Comparison of ENCODE assay signal across 24 cellular contexts in genomic region chr5:9090381-9091026, GRCh38.
"Had no signal": no experiment of that assay in that cellular context is flagged by ENCODE, and none has a peak within 500 bp of the region (broad histone marks: within the 10 kb centered on the region; RNA-seq: fewer than 3 reads in every experiment).

No MANE protein-coding gene starts in this region.

- H3K4me1 ChIP-seq: neural progenitor cell, parathyroid adenoma, psoas muscle, right lobe of liver, stomach, thyroid gland, tibial nerve, upper lobe of left lung, vagina had no signal

- H3K4me3 ChIP-seq: neural progenitor cell, ovary, psoas muscle, right lobe of liver, sigmoid colon, stomach, thoracic aorta, thyroid gland, tibial nerve, upper lobe of left lung, vagina had no signal

- H3K9me3 ChIP-seq: ovary, psoas muscle, right lobe of liver, sigmoid colon, thoracic aorta, thyroid gland, tibial nerve, upper lobe of left lung, vagina had no signal

- DNase-seq: occipital lobe; ovary; posterior cingulate gyrus; psoas muscle; right cardiac atrium; right lobe of liver; sigmoid colon; small intestine; stimulated activated CD4-positive, alpha-beta T cell treated with anti-CD3 and anti-CD28 coated beads, Interleukin-15, amount 100 ng/mL, for 24 hours; stimulated activated CD4-positive, alpha-beta T cell treated with anti-CD3 and anti-CD28 coated beads, Interleukin-2, amount 100 ng/mL, for 24 hours; stimulated activated CD4-positive, alpha-beta T cell treated with anti-CD3 and anti-CD28 coated beads, Interleukin-2, amount 100 ng/mL, for 48 hours; stimulated activated CD4-positive, alpha-beta T cell treated with anti-CD3 and anti-CD28 coated beads, Interleukin-4, amount 100 ng/mL, for 24 hours; stimulated activated naive B cell treated with anti-CD40 and anti-IgM and Interleukin-4, amounts not matched to agents 10 μg/mL and 1 μg/mL and 100 μg/mL, for 72 hours; stimulated activated naive CD4-positive, alpha-beta T cell treated with Interleukin-2 at 50 U/mL for 16 hours; stomach; thyroid gland; trophoblast cell; upper lobe of left lung had no signal

- H3K27me3 ChIP-seq: neural progenitor cell, ovary, right lobe of liver, sigmoid colon, stomach, thyroid gland, tibial nerve, upper lobe of left lung, vagina had no signal

- ATAC-seq: psoas muscle; right cardiac atrium; right lobe of liver; stimulated activated effector memory CD8-positive, alpha-beta T cell treated with anti-CD3 and anti-CD28 coated beads, Interleukin-12 subunit alpha, Interleukin-12 subunit beta, amount 100 ng/mL, for 72 hours; stimulated activated naive B cell treated with anti-CD40 and anti-IgM and Interleukin-4, amounts not matched to agents 10 μg/mL and 1 μg/mL and 100 μg/mL, for 72 hours had no signal

- H3K36me3 ChIP-seq: neural progenitor cell, ovary, right lobe of liver, sigmoid colon, stomach, thoracic aorta, thyroid gland, tibial nerve, upper lobe of left lung, vagina had no signal

- H3K9ac ChIP-seq: neural progenitor cell, parathyroid adenoma had no signal

- H3K27ac ChIP-seq: neural progenitor cell, ovary, parathyroid adenoma, psoas muscle, right lobe of liver, sigmoid colon, stomach, thoracic aorta, thyroid gland, tibial nerve, upper lobe of left lung, vagina had no signal

- H3K4me2 ChIP-seq: neural progenitor cell had no signal
